In the genomic region with DNA sequence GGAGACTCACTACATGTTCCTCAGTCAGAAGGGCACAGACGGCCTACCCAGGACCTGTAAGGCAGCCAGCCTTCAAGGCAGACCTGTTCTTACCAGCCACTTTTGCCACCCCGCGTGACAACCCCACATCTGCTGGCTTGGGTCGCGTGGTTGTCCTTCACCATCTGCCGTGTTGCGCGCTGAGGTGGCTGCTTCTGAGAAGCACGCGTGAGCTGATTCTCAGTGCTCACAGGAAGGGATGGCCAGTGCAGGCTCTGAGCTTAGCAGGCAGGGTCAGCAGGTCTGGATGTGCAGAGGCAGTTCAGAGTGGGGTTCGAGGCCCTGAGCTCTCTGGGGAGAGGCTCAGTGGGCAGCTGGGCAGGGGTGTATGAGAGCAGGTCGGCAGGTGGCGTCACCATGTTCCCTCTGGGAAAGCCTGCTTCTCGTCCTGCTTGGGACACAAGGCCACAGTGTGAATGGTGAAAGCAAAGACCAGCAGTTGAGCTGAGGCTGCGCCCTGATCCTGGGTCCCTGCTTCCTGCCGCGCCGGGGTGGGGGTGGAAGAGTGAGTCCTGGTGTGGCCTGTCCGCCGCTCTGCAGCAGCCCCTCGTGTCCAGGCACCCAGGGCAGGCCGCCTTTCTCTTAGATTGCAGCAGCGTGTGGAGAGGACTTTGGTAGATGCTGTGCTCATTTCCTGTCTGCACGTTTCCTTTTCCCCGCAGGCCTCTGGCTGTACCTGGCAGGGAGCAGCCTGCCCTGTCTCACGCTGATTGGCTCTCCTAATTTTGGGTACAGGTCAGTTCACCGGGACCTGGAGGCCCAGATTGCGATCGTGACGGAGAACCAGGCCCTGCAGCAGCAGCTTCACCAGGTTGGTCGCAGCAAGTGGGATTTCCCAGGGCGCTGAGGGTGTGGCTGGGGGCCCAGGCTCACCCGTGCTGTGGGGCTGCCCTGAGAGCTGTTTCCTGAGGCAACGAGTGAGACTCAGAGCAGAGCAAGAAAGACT, we compare ENCODE assay signal across 10 cellular contexts. TPM values are rescaled to one million over a fixed set of nuclear protein-coding genes. Genes with fewer than 3 reads are reported as not detected.
DNase-seq lines count a peak whose midpoint lies in the region; ATAC-seq and TF ChIP-seq lines count a peak whose summit lies in the region.
"Had no signal": no experiment of that assay in that cellular context is flagged by ENCODE, and none has a peak within 500 bp of the region (broad histone marks: within the 10 kb centered on the region; RNA-seq: fewer than 3 reads in every experiment).

No MANE protein-coding gene starts in this region.

- H3K27me3 ChIP-seq in HL-60 (ENCODE audit: insufficient read depth, poor library complexity, severe bottlenecking) (no peaks in the 10 kb centered on the region), left ventricle myocardium inferior (ENCODE audit: low read depth) (no peaks in the 10 kb centered on the region)

- H3K27me3 Mint-ChIP-seq in progenitor cell of endocrine pancreas, result no peaks in the 10 kb centered on the region

- no peak for ATAC-seq in GM19452 (IDR thresholded peaks at IDR 0.05; ENCODE audit: unreplicated experiment)

- H3K4me3 Mint-ChIP-seq in progenitor cell of endocrine pancreas (ENCODE audit: low read depth), result no peak overlapping the region

- TF ChIP-seq CTCF in HL-60 (IDR thresholded peaks at IDR 0.05; ENCODE audit: insufficient read depth, low read length), result no peak
- TF ChIP-seq CTCF in left ventricle myocardium inferior (IDR thresholded peaks at IDR 0.05; ENCODE audit: borderline replicate concordance), result no peak
- no peak for TF ChIP-seq CTCF in progenitor cell of endocrine pancreas (IDR thresholded peaks at IDR 0.05; ENCODE audit: unreplicated experiment)

- H3K27ac Mint-ChIP-seq in progenitor cell of endocrine pancreas, result no peak overlapping the region

- H3K36me3 Mint-ChIP-seq in progenitor cell of endocrine pancreas (ENCODE audit: insufficient read depth), result peaks cover 8% of the 10 kb centered on the region

- H3K4me1 ChIP-seq in left ventricle myocardium inferior, result peaks cover 93% of the 10 kb centered on the region

- intact Hi-C loops in left ventricle myocardium inferior (cut with micrococcal nuclease), result no loop called here

- H3K4me3 ChIP-seq in HL-60 (replicated peaks; ENCODE audit: insufficient read depth, low read length) (no peak overlapping the region), left ventricle myocardium inferior (no peak overlapping the region)

- H3K36me3 ChIP-seq in left ventricle myocardium inferior, result peaks cover 6% of the 10 kb centered on the region

- no peaks in the 10 kb centered on the region for H3K9me3 Mint-ChIP-seq in progenitor cell of endocrine pancreas (ENCODE audit: low read depth)

- H3K27ac ChIP-seq in HL-60 (replicated peaks), result peak overlapping the region; percentile 9
- peak overlapping the region; percentile 88 for H3K27ac ChIP-seq in left ventricle myocardium inferior (replicated peaks)

- H3K9me3 ChIP-seq in left ventricle myocardium inferior (replicated peaks), result no peaks in the 10 kb centered on the region

- peaks cover 7% of the 10 kb centered on the region for H3K4me1 Mint-ChIP-seq in progenitor cell of endocrine pancreas (ENCODE audit: low read depth)

- DNase-seq in HL-60 (ENCODE audit: low read depth in 1 of 2, low spot score in 1 of 2) (no peak), activated T-cell treated with anti-CD3 and anti-CD28 coated beads for 4 hours (peak; percentile 27), left ventricle myocardium inferior (no peak), NCI-H82 (lab: John Stamatoyannopoulos, UW) (no peak), AG20443 (ENCODE audit: low spot score) (no peak), progenitor cell of endocrine pancreas (ENCODE audit: low spot score, unreplicated experiment) (no peak)
- peak; percentile 38 for DNase-seq in stimulated activated CD4-positive, alpha-beta T cell treated with anti-CD3 and anti-CD28 coated beads, Interleukin-1b, Interleukin-23, amount 100 ng/mL, for 48 hours
- DNase-seq: kidney glomerular epithelial cell, NCI-H446 treated with DMSO at 0.1 percent for 48 hours had no signal

RNA-seq across cellular contexts. Expression of a gene that starts 36.0 kb away (rescaled TPM):
- 17.1 TPM for total RNA-seq in left ventricle myocardium inferior
- total RNA-seq in progenitor cell of endocrine pancreas, result 66.1 and 67.1 TPM in 2 replicates

RNA-seq across cellular contexts. Expression of a gene that starts 54.6 kb away (rescaled TPM):
- total RNA-seq in left ventricle myocardium inferior (9.5 TPM), progenitor cell of endocrine pancreas (5.4 and 5.8 TPM in 2 replicates)

Comparison
In these comparisons a context has a peak if more than half of its experiments do, and no peak if none do; other contexts are left out.
1. DNase-seq: peak in activated T-cell treated with anti-CD3 and anti-CD28 coated beads for 4 hours (single experiment) and stimulated activated CD4-positive, alpha-beta T cell treated with anti-CD3 and anti-CD28 coated beads, Interleukin-1b, Interleukin-23, amount 100 ng/mL, for 48 hours (single experiment); none in HL-60 (0 of 2), left ventricle myocardium inferior (single experiment), NCI-H82 (single experiment), AG20443 (single experiment) and progenitor cell of endocrine pancreas (single experiment).